Comparison of ENCODE assay signal across 9 cellular contexts in genomic region chr1:173410794-173411236, GRCh38.
DNase-seq lines count a peak whose midpoint lies in the region; ATAC-seq, FAIRE-seq and TF ChIP-seq lines count a peak whose summit lies in the region.
"Had no signal": no experiment of that assay in that cellular context is flagged by ENCODE, and none has a peak within 500 bp of the region (broad histone marks: within the 10 kb centered on the region; RNA-seq: fewer than 3 reads in every experiment).

No MANE protein-coding gene starts in this region.

- H3K4me3 Mint-ChIP-seq in CD14-positive monocyte (peak overlapping the region; percentile 16 to 76), T-cell (no peak overlapping the region)

- H3K27ac ChIP-seq in kidney (ENCODE audit: low read depth in 2 of 2, low read length in 2 of 2): no peak overlapping the region
- H3K27ac ChIP-seq: dorsolateral prefrontal cortex had no signal

- H3K9ac ChIP-seq in kidney (ENCODE audit: low read length in 2 of 2): no peak overlapping the region

- no peak for FAIRE-seq in kidney (lab: Jason Lieb, UNC)

- H3K4me1 Mint-ChIP-seq in CD14-positive monocyte: peaks cover 74% of the 10 kb centered on the region
- peaks cover 28 to 63% (median 41%) of the 10 kb centered on the region in 3 donors for H3K4me1 Mint-ChIP-seq in T-cell

- ATAC-seq in GM19025 (IDR thresholded peaks at IDR 0.05; ENCODE audit: low read depth, unreplicated experiment): peak; percentile 49
- peak; percentile 37 for ATAC-seq in HG02870 (IDR thresholded peaks at IDR 0.05; ENCODE audit: unreplicated experiment)
- peak; percentile 22 to 28 (median 24) for ATAC-seq in T-cell (replicated peaks in 1 of 4)

- H3K4me1 ChIP-seq in kidney (ENCODE audit: control insufficient read depth in 1 of 2, insufficient read depth in 1 of 2, low read depth in 1 of 2, low read length in 2 of 2): no peaks in the 10 kb centered on the region

- no peak overlapping the region for H3K4me3 ChIP-seq in kidney (ENCODE audit: low read length in 2 of 2)
- H3K4me3 ChIP-seq: dorsolateral prefrontal cortex had no signal

- intact Hi-C loops in CD14-positive monocyte (cut with micrococcal nuclease) (loop anchor here in 1 of 2 donors (10.0 kb wide), 1 partner anchor 586 kb away; no protein-coding TSS in a partner anchor), kidney (cut with DNase I) (no loop called here)

- DNase-seq in CD14-positive monocyte (ENCODE audit: low spot score) (no peak), T-cell (peak in 1 of 34 experiments; percentile 31), superior temporal gyrus (ENCODE audit: extremely low spot score) (no peak), kidney (no peak), NCI-H1105 treated with DMSO at 0.1 percent for 48 hours (lab: John Stamatoyannopoulos, UW) (no peak)
- DNase-seq in activated effector memory CD4-positive, alpha-beta T cell treated with anti-CD3 and anti-CD28 coated beads, Interleukin-2, amount 50 U/mL, for 16 hours: no peak
- DNase-seq: dorsolateral prefrontal cortex had no signal

- no peaks in the 10 kb centered on the region for H3K9me3 ChIP-seq in kidney (ENCODE audit: control insufficient read depth in 1 of 2, low read length in 2 of 2)

- peaks cover 0 to 3% (median 0%) of the 10 kb centered on the region in 7 donors for H3K9me3 Mint-ChIP-seq in CD14-positive monocyte
- no peaks in the 10 kb centered on the region for H3K9me3 Mint-ChIP-seq in T-cell

- CTCF ChIA-PET in T-cell (lab: Charles Lee): interaction anchor here (0.5 to 1.6 kb wide), 4 partner anchors 19 to 668 kb away, joined by 3 read pairs; no protein-coding TSS in a partner anchor

- peaks cover 0 to 3% of the 10 kb centered on the region in 2 donors for H3K36me3 ChIP-seq in kidney (ENCODE audit: control insufficient read depth in 1 of 2, insufficient read depth in 2 of 2, low read length in 2 of 2)

- H3K36me3 Mint-ChIP-seq in CD14-positive monocyte (peaks cover 2 to 6% of the 10 kb centered on the region in 2 donors), T-cell (peaks cover 27% of the 10 kb centered on the region)

- peaks cover 0 to 2% (median 0%) of the 10 kb centered on the region in 3 donors for H3K27me3 Mint-ChIP-seq in CD14-positive monocyte (ENCODE audit: low read depth in 3 of 3)
- H3K27me3 Mint-ChIP-seq in T-cell: no peaks in the 10 kb centered on the region

- H3K27ac Mint-ChIP-seq in CD14-positive monocyte (peak overlapping the region; percentile 25 to 85 (median 77)), T-cell (peak overlapping the region; percentile 74 to 87)

- TF ChIP-seq CTCF in CD14-positive monocyte (IDR thresholded peaks at IDR 0.05) (no peak), kidney (IDR thresholded peaks at IDR 0.05; ENCODE audit: borderline replicate concordance, extremely low read depth, insufficient read depth) (no peak)

- POLR2A ChIA-PET in T-cell (lab: Charles Lee): no interaction called here

Comparison
In these comparisons a context has a peak if more than half of its experiments do, and no peak if none do; other contexts are left out.
1. H3K4me3 Mint-ChIP-seq: peak in CD14-positive monocyte (2 of 2); none in T-cell (0 of 3).
2. Peak in every context shown above with its lines, with median percentiles within 50 percentile points of each other: ATAC-seq.